Comparison of ENCODE assay signal across 2 cellular contexts in genomic region chr17:20046629-20047028, GRCh38.
A peak's percentile ranks its signal among the peaks of the same experiment; 100 is the strongest.
TF ChIP-seq lines count a peak whose summit lies in the region.

No MANE protein-coding gene starts in this region.

TF ChIP-seq in A549, 52 proteins besides CTCF, POLR2A, EP300 and RAD21:
- TF ChIP-seq RNF2 (IDR thresholded peaks at IDR 0.05; ENCODE audit: borderline replicate concordance, low read depth) = no peak
- peak; percentile 11 for TF ChIP-seq MAFK (IDR thresholded peaks at IDR 0.05; ENCODE audit: partially characterized antibody)
TF ChIP-seq in A549: peak in this region for 1.

TF ChIP-seq in H1, 55 proteins besides CTCF, POLR2A, EP300 and RAD21:
- TF ChIP-seq MAFK (IDR thresholded peaks at IDR 0.05; ENCODE audit: low read depth, low read length) (no peak), MAX (IDR thresholded peaks at IDR 0.05) (0 out of 2 replicates have a peak, but pooled peaks have one; percentile 10), KDM5A (IDR thresholded peaks at IDR 0.05; ENCODE audit: low read length) (no peak), KDM1A (IDR thresholded peaks at IDR 0.05; ENCODE audit: borderline replicate concordance, low read length) (no peak), BRCA1 (IDR thresholded peaks at IDR 0.05; ENCODE audit: low read depth, low read length) (no peak), SIRT6 (IDR thresholded peaks at IDR 0.05; ENCODE audit: low read length) (no peak), TEAD4 (IDR thresholded peaks at IDR 0.05; ENCODE audit: low read depth, low read length) (no peak), CTBP2 (IDR thresholded peaks at IDR 0.05; ENCODE audit: borderline replicate concordance, insufficient read depth, insufficient read length, low read length) (no peak)
TF ChIP-seq in H1: peak in this region for 1.
